ENCODE assay signal across 1 cellular context in the genomic region with DNA sequence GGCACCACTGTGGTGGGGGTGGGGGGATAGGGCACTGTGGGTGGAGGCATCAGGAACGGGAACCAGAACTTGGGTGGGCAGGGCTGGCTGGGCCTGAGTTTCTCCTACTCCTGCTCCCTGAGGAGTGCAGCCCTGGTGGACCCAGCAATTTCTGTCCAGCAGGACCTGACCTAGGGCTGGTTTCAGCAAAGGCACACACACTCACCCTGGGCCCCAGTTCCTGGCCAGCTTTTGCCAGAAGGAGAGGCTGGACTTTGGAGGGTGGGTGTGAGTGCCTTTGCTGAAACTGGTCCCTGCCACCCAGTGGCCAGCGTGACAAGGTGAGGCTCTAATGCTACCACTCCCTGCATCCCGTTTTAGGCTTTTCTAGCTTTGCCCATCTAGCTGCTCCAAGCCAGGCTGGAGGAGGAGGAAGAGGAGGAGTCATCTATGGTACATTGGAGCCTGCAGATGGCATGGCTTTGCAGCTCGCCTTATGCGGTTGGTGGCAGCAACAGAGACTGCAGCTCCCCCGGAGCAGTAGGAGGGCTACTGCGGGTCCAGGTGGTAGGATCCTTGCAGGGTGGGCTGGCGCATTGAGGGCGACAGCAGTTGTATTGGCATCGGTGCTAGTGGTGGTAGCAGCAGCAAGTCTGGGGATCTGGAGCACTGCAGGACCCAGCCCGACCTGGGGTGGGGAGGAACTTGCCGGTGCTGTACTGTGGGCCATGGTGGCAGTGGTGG.
TF ChIP-seq lines count a peak whose summit lies in the region.

No MANE protein-coding gene starts in this region.

TF ChIP-seq in HCT116, 20 proteins besides CTCF, POLR2A, EP300 and RAD21:
- TF ChIP-seq ZNF274 (IDR thresholded peaks at IDR 0.05; ENCODE audit: low read depth, low read length): no peak
- no peak for TF ChIP-seq SRF (IDR thresholded peaks at IDR 0.05; ENCODE audit: low read depth)
- TF ChIP-seq, protein P1, sequence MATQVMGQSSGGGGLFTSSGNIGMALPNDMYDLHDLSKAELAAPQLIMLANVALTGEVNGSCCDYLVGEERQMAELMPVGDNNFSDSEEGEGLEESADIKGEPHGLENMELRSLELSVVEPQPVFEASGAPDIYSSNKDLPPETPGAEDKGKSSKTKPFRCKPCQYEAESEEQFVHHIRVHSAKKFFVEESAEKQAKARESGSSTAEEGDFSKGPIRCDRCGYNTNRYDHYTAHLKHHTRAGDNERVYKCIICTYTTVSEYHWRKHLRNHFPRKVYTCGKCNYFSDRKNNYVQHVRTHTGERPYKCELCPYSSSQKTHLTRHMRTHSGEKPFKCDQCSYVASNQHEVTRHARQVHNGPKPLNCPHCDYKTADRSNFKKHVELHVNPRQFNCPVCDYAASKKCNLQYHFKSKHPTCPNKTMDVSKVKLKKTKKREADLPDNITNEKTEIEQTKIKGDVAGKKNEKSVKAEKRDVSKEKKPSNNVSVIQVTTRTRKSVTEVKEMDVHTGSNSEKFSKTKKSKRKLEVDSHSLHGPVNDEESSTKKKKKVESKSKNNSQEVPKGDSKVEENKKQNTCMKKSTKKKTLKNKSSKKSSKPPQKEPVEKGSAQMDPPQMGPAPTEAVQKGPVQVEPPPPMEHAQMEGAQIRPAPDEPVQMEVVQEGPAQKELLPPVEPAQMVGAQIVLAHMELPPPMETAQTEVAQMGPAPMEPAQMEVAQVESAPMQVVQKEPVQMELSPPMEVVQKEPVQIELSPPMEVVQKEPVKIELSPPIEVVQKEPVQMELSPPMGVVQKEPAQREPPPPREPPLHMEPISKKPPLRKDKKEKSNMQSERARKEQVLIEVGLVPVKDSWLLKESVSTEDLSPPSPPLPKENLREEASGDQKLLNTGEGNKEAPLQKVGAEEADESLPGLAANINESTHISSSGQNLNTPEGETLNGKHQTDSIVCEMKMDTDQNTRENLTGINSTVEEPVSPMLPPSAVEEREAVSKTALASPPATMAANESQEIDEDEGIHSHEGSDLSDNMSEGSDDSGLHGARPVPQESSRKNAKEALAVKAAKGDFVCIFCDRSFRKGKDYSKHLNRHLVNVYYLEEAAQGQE (IDR thresholded peaks at IDR 0.05; ENCODE audit: low read depth): no peak
- TF ChIP-seq FOSL1 (IDR thresholded peaks at IDR 0.05; ENCODE audit: low read depth): no peak
- TF ChIP-seq, protein P2, sequence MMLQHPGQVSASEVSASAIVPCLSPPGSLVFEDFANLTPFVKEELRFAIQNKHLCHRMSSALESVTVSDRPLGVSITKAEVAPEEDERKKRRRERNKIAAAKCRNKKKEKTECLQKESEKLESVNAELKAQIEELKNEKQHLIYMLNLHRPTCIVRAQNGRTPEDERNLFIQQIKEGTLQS (IDR thresholded peaks at IDR 0.05): no peak
- no peak for TF ChIP-seq ZFX (IDR thresholded peaks at IDR 0.05)
- no peak for TF ChIP-seq CBX3 (IDR thresholded peaks at IDR 0.05; ENCODE audit: low read depth)
- no peak for TF ChIP-seq EZH2phosphoT487 (IDR thresholded peaks at IDR 0.05; ENCODE audit: borderline replicate concordance)
- TF ChIP-seq POLR2AphosphoS5 (IDR thresholded peaks at IDR 0.05; ENCODE audit: low read depth, low read length): no peak
- TF ChIP-seq EGR1 (IDR thresholded peaks at IDR 0.05; ENCODE audit: low read depth): no peak
- TF ChIP-seq EZH2 (IDR thresholded peaks at IDR 0.05): no peak
- TF ChIP-seq, protein P3, sequence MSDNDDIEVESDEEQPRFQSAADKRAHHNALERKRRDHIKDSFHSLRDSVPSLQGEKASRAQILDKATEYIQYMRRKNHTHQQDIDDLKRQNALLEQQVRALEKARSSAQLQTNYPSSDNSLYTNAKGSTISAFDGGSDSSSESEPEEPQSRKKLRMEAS (IDR thresholded peaks at IDR 0.05): no peak
- no peak for TF ChIP-seq YY1 (IDR thresholded peaks at IDR 0.05; ENCODE audit: extremely low read depth, insufficient replicate concordance, low read depth, low read length)
- no peak for TF ChIP-seq TCF7L2 (IDR thresholded peaks at IDR 0.05; ENCODE audit: borderline replicate concordance, extremely low read depth, insufficient read depth, insufficient read length)
- no peak for TF ChIP-seq ELF1 (IDR thresholded peaks at IDR 0.05; ENCODE audit: borderline replicate concordance, low read depth)
- TF ChIP-seq, protein P4, sequence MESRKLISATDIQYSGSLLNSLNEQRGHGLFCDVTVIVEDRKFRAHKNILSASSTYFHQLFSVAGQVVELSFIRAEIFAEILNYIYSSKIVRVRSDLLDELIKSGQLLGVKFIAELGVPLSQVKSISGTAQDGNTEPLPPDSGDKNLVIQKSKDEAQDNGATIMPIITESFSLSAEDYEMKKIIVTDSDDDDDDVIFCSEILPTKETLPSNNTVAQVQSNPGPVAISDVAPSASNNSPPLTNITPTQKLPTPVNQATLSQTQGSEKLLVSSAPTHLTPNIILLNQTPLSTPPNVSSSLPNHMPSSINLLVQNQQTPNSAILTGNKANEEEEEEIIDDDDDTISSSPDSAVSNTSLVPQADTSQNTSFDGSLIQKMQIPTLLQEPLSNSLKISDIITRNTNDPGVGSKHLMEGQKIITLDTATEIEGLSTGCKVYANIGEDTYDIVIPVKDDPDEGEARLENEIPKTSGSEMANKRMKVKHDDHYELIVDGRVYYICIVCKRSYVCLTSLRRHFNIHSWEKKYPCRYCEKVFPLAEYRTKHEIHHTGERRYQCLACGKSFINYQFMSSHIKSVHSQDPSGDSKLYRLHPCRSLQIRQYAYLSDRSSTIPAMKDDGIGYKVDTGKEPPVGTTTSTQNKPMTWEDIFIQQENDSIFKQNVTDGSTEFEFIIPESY (IDR thresholded peaks at IDR 0.05; ENCODE audit: extremely low read depth, insufficient replicate concordance, low read length): no peak
- no peak for TF ChIP-seq JUND (IDR thresholded peaks at IDR 0.05)
- TF ChIP-seq SIN3A (IDR thresholded peaks at IDR 0.05; ENCODE audit: low read depth): no peak
- no peak for TF ChIP-seq CEBPB (IDR thresholded peaks at IDR 0.05; ENCODE audit: low read depth)
TF ChIP-seq in HCT116: peak in this region for 0.
